ENCODE assay signal across 2 cellular contexts in the genomic region with DNA sequence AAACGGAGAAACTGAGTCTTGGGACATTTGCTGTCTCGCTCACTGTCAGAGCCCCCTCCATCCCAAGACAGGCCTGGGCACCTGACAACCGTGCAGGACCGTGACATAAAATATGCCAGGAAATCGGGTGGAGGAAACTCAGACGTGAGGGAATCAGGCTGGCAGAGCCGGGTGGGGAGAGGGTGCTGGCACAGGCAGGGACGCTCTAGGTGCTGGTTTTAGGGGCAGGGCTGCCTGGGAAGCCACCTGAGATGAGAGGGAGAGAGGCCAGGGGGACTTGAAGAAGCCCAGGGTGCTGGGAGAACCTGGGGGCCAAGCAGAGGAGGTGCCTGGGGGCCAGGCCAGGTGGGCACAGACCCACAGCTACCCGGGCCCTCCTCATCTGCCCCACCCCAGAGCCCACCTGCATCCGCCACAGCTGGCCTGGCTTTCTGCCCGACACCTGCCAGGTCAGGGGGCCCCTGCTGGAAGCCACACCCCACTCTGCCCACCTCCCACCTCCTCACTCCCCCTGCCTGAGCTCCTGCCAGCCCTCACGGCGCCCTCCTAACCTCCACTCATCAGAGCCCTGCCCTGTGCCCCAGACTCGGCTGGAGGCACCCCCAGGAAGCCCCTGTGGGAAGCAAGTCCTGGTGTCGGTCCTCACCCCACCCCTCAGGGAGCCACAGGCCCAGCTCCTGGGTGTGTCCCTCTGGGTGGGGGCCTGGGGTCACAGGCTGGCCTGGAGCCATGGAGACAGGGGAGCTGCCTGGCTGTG.
TF ChIP-seq lines count a peak whose summit lies in the region.

No MANE protein-coding gene starts in this region.

TF ChIP-seq in SK-N-SH, 30 proteins besides CTCF, POLR2A, EP300 and RAD21 (continued from another document):
- TF ChIP-seq, protein P1, sequence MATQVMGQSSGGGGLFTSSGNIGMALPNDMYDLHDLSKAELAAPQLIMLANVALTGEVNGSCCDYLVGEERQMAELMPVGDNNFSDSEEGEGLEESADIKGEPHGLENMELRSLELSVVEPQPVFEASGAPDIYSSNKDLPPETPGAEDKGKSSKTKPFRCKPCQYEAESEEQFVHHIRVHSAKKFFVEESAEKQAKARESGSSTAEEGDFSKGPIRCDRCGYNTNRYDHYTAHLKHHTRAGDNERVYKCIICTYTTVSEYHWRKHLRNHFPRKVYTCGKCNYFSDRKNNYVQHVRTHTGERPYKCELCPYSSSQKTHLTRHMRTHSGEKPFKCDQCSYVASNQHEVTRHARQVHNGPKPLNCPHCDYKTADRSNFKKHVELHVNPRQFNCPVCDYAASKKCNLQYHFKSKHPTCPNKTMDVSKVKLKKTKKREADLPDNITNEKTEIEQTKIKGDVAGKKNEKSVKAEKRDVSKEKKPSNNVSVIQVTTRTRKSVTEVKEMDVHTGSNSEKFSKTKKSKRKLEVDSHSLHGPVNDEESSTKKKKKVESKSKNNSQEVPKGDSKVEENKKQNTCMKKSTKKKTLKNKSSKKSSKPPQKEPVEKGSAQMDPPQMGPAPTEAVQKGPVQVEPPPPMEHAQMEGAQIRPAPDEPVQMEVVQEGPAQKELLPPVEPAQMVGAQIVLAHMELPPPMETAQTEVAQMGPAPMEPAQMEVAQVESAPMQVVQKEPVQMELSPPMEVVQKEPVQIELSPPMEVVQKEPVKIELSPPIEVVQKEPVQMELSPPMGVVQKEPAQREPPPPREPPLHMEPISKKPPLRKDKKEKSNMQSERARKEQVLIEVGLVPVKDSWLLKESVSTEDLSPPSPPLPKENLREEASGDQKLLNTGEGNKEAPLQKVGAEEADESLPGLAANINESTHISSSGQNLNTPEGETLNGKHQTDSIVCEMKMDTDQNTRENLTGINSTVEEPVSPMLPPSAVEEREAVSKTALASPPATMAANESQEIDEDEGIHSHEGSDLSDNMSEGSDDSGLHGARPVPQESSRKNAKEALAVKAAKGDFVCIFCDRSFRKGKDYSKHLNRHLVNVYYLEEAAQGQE (IDR thresholded peaks at IDR 0.05; ENCODE audit: low read depth, low read length) = no peak
- TF ChIP-seq RCOR1 (IDR thresholded peaks at IDR 0.05; ENCODE audit: low read length) (no peak), MXI1 (IDR thresholded peaks at IDR 0.05; ENCODE audit: low read depth, low read length) (no peak), NFIC (IDR thresholded peaks at IDR 0.05; ENCODE audit: borderline replicate concordance) (no peak), TEAD4 (IDR thresholded peaks at IDR 0.05; ENCODE audit: borderline replicate concordance, insufficient read depth) (no peak), MEF2A (IDR thresholded peaks at IDR 0.05; ENCODE audit: borderline replicate concordance, low read depth) (no peak), GABPA (IDR thresholded peaks at IDR 0.05; ENCODE audit: low read depth) (no peak), POLR2AphosphoS5 (IDR thresholded peaks at IDR 0.05; ENCODE audit: low read depth, low read length) (no peak), ELF1 (IDR thresholded peaks at IDR 0.05) (no peak), FOXJ3 (CRISPR knock-in tag; IDR thresholded peaks at IDR 0.05) (no peak)
- TF ChIP-seq, protein P2, sequence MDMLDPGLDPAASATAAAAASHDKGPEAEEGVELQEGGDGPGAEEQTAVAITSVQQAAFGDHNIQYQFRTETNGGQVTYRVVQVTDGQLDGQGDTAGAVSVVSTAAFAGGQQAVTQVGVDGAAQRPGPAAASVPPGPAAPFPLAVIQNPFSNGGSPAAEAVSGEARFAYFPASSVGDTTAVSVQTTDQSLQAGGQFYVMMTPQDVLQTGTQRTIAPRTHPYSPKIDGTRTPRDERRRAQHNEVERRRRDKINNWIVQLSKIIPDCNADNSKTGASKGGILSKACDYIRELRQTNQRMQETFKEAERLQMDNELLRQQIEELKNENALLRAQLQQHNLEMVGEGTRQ (IDR thresholded peaks at IDR 0.05; ENCODE audit: borderline replicate concordance, low read depth, low read length) = no peak
- TF ChIP-seq, protein P3, sequence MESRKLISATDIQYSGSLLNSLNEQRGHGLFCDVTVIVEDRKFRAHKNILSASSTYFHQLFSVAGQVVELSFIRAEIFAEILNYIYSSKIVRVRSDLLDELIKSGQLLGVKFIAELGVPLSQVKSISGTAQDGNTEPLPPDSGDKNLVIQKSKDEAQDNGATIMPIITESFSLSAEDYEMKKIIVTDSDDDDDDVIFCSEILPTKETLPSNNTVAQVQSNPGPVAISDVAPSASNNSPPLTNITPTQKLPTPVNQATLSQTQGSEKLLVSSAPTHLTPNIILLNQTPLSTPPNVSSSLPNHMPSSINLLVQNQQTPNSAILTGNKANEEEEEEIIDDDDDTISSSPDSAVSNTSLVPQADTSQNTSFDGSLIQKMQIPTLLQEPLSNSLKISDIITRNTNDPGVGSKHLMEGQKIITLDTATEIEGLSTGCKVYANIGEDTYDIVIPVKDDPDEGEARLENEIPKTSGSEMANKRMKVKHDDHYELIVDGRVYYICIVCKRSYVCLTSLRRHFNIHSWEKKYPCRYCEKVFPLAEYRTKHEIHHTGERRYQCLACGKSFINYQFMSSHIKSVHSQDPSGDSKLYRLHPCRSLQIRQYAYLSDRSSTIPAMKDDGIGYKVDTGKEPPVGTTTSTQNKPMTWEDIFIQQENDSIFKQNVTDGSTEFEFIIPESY (IDR thresholded peaks at IDR 0.05; ENCODE audit: borderline replicate concordance, low read depth) = no peak

TF ChIP-seq in SK-N-SH treated with all-trans-retinoic acid at 6 μM for 48 hours, 23 proteins besides CTCF, POLR2A, EP300 and RAD21 (continued from another document):
- no peak for TF ChIP-seq SNAI2 (CRISPR knock-in tag; IDR thresholded peaks at IDR 0.05)
- no peak for TF ChIP-seq TCF4 (CRISPR knock-in tag; IDR thresholded peaks at IDR 0.05; ENCODE audit: borderline replicate concordance)
- no peak for TF ChIP-seq ZFP3 (CRISPR knock-in tag; IDR thresholded peaks at IDR 0.05)
- no peak for TF ChIP-seq ZNF8 (CRISPR knock-in tag; IDR thresholded peaks at IDR 0.05)
- TF ChIP-seq PPARA (CRISPR knock-in tag; IDR thresholded peaks at IDR 0.05; ENCODE audit: borderline replicate concordance) = no peak
- TF ChIP-seq ISL1 (CRISPR knock-in tag; IDR thresholded peaks at IDR 0.05) = no peak
- no peak for TF ChIP-seq OSR1 (CRISPR knock-in tag; IDR thresholded peaks at IDR 0.05)
- TF ChIP-seq, protein P4, sequence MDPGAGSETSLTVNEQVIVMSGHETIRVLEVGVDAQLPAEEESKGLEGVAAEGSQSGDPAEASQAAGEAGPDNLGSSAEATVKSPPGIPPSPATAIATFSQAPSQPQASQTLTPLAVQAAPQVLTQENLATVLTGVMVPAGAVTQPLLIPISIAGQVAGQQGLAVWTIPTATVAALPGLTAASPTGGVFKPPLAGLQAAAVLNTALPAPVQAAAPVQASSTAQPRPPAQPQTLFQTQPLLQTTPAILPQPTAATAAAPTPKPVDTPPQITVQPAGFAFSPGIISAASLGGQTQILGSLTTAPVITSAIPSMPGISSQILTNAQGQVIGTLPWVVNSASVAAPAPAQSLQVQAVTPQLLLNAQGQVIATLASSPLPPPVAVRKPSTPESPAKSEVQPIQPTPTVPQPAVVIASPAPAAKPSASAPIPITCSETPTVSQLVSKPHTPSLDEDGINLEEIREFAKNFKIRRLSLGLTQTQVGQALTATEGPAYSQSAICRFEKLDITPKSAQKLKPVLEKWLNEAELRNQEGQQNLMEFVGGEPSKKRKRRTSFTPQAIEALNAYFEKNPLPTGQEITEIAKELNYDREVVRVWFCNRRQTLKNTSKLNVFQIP (CRISPR knock-in tag; IDR thresholded peaks at IDR 0.05; ENCODE audit: borderline replicate concordance, low read depth) = no peak
- no peak for TF ChIP-seq TOX (CRISPR knock-in tag; IDR thresholded peaks at IDR 0.05; ENCODE audit: borderline replicate concordance)
- TF ChIP-seq, protein P5, sequence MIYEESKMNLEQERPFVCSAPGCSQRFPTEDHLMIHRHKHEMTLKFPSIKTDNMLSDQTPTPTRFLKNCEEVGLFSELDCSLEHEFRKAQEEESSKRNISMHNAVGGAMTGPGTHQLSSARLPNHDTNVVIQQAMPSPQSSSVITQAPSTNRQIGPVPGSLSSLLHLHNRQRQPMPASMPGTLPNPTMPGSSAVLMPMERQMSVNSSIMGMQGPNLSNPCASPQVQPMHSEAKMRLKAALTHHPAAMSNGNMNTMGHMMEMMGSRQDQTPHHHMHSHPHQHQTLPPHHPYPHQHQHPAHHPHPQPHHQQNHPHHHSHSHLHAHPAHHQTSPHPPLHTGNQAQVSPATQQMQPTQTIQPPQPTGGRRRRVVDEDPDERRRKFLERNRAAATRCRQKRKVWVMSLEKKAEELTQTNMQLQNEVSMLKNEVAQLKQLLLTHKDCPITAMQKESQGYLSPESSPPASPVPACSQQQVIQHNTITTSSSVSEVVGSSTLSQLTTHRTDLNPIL (CRISPR knock-in tag; IDR thresholded peaks at IDR 0.05; ENCODE audit: low read depth) = no peak
- TF ChIP-seq ZC3H10 (CRISPR knock-in tag; IDR thresholded peaks at IDR 0.05) = no peak
- TF ChIP-seq ARNTL (CRISPR knock-in tag; IDR thresholded peaks at IDR 0.05; ENCODE audit: borderline replicate concordance, low read depth) = no peak
